1 cellular context compared by ENCODE assay signal in genomic region chr12:27711957-27712356, GRCh38.
TF ChIP-seq lines count a peak whose summit lies in the region.

No MANE protein-coding gene starts in this region.

TF ChIP-seq in HEK293, 187 proteins besides CTCF, POLR2A, EP300 and RAD21 (continued from another document):
- TF ChIP-seq ZNF449 (tag by site-specific recombination; IDR thresholded peaks at IDR 0.05): no peak
TF ChIP-seq in HEK293: peak in this region for 0.
